ENCODE assay signal across 21 cellular contexts in genomic region chr11:71364176-71364671, GRCh38.
DNase-seq lines count a peak whose midpoint lies in the region; ATAC-seq, FAIRE-seq and TF ChIP-seq lines count a peak whose summit lies in the region.
"Had no signal": no experiment of that assay in that cellular context is flagged by ENCODE, and none has a peak within 500 bp of the region (broad histone marks: within the 10 kb centered on the region; RNA-seq: fewer than 3 reads in every experiment).

No MANE protein-coding gene starts in this region.

- no peak overlapping the region for H3K27ac ChIP-seq in small intestine (ENCODE audit: low read depth in 1 of 2, low read length in 1 of 2)
- H3K27ac ChIP-seq: BLaER1, coronary artery, skin epidermis, upper lobe of left lung had no signal

- peaks cover 6% of the 10 kb centered on the region for H3K27me3 Mint-ChIP-seq in progenitor cell of endocrine pancreas
- peaks cover 7% of the 10 kb centered on the region for H3K27me3 Mint-ChIP-seq in mesothelial cell of epicardium (ENCODE audit: low read depth)
- H3K27me3 Mint-ChIP-seq: activated CD8-positive, alpha-beta memory T cell treated with anti-CD3 and anti-CD28 coated beads, Interleukin-2, amount 10 ng/mL, durations not matched to agents 7 days and 5 days had no signal

- H3K4me1 Mint-ChIP-seq in progenitor cell of endocrine pancreas (ENCODE audit: low read depth) (no peaks in the 10 kb centered on the region), mesothelial cell of epicardium (no peaks in the 10 kb centered on the region)
- H3K4me1 Mint-ChIP-seq: activated CD8-positive, alpha-beta memory T cell treated with anti-CD3 and anti-CD28 coated beads, Interleukin-2, amount 10 ng/mL, durations not matched to agents 7 days and 5 days; H9; immature natural killer cell; memory B cell; neural crest cell; T-helper 17 cell had no signal

- H3K36me3 ChIP-seq in small intestine (ENCODE audit: control insufficient read depth in 2 of 2, insufficient read depth in 2 of 2, low read length in 2 of 2) = no peaks in the 10 kb centered on the region
- H3K36me3 ChIP-seq: BLaER1, upper lobe of left lung had no signal

- TF ChIP-seq CTCF in progenitor cell of endocrine pancreas (IDR thresholded peaks at IDR 0.05; ENCODE audit: unreplicated experiment) (no peak), mesothelial cell of epicardium (IDR thresholded peaks at IDR 0.05; ENCODE audit: unreplicated experiment) (no peak)

- no peaks in the 10 kb centered on the region for H3K4me1 ChIP-seq in small intestine (ENCODE audit: control insufficient read depth in 2 of 2, insufficient read depth in 1 of 2, low read depth in 1 of 2, low read length in 1 of 2)
- H3K4me1 ChIP-seq: BLaER1, upper lobe of left lung had no signal

- DNase-seq in LHCN-M2 (ENCODE audit: low read depth) = peak; percentile 80
- DNase-seq in NCI-H345 treated with DMSO at 0.1 percent for 48 hours (lab: John Stamatoyannopoulos, UW; ENCODE audit: unreplicated experiment) = peak; percentile 10
- DNase-seq in globus pallidus (ENCODE audit: low spot score) = peak; percentile 77
- DNase-seq in putamen (ENCODE audit: low spot score) = peak; percentile 72
- no peak for DNase-seq in progenitor cell of endocrine pancreas (ENCODE audit: low spot score, unreplicated experiment)
- DNase-seq in mesothelial cell of epicardium (ENCODE audit: low spot score in 2 of 2, unreplicated experiment in 2 of 2) = no peak
- DNase-seq in small intestine = no peak
- DNase-seq: activated CD8-positive, alpha-beta memory T cell treated with anti-CD3 and anti-CD28 coated beads, Interleukin-2, amount 10 ng/mL, durations not matched to agents 7 days and 5 days; activated gamma-delta T cell treated with Interleukin-2 at 50 U/mL for 16 hours; H9; immature natural killer cell; NCI-H2081; T-helper 17 cell had no signal

- H3K27ac Mint-ChIP-seq in progenitor cell of endocrine pancreas = no peak overlapping the region
- H3K27ac Mint-ChIP-seq in mesothelial cell of epicardium = no peak overlapping the region
- H3K27ac Mint-ChIP-seq: activated CD8-positive, alpha-beta memory T cell treated with anti-CD3 and anti-CD28 coated beads, Interleukin-2, amount 10 ng/mL, durations not matched to agents 7 days and 5 days; H9; immature natural killer cell; memory B cell; T-helper 17 cell had no signal

- H3K36me3 Mint-ChIP-seq in progenitor cell of endocrine pancreas (ENCODE audit: insufficient read depth) (no peaks in the 10 kb centered on the region), mesothelial cell of epicardium (no peaks in the 10 kb centered on the region)
- H3K36me3 Mint-ChIP-seq: activated CD8-positive, alpha-beta memory T cell treated with anti-CD3 and anti-CD28 coated beads, Interleukin-2, amount 10 ng/mL, durations not matched to agents 7 days and 5 days; immature natural killer cell; memory B cell had no signal

- H3K9me3 ChIP-seq in small intestine (ENCODE audit: control insufficient read depth, low read depth) = no peaks in the 10 kb centered on the region

- no peak overlapping the region for H3K4me3 Mint-ChIP-seq in progenitor cell of endocrine pancreas (ENCODE audit: low read depth)
- no peak overlapping the region for H3K4me3 Mint-ChIP-seq in mesothelial cell of epicardium
- H3K4me3 Mint-ChIP-seq: activated CD8-positive, alpha-beta memory T cell treated with anti-CD3 and anti-CD28 coated beads, Interleukin-2, amount 10 ng/mL, durations not matched to agents 7 days and 5 days; H9; immature natural killer cell; memory B cell; neural crest cell; T-helper 17 cell had no signal

- WGBS in small intestine, 3 donors = 57 to 75% (median 66%) methylated on average over 4 of the region's 4 CpGs

- H3K4me3 ChIP-seq in small intestine (ENCODE audit: low read depth in 1 of 2, low read length in 2 of 2) = no peak overlapping the region
- H3K4me3 ChIP-seq: BLaER1, coronary artery, skin epidermis, upper lobe of left lung had no signal

- H3K9me3 Mint-ChIP-seq in progenitor cell of endocrine pancreas (ENCODE audit: low read depth) (no peaks in the 10 kb centered on the region), mesothelial cell of epicardium (no peaks in the 10 kb centered on the region)
- H3K9me3 Mint-ChIP-seq: immature natural killer cell, memory B cell had no signal

- no peaks in the 10 kb centered on the region for H3K27me3 ChIP-seq in small intestine (ENCODE audit: control insufficient read depth in 2 of 2, insufficient read depth in 2 of 2, low read length in 2 of 2)
- H3K27me3 ChIP-seq: BLaER1, upper lobe of left lung had no signal

- no peak for ATAC-seq in HG03159 (IDR thresholded peaks at IDR 0.05; ENCODE audit: unreplicated experiment)
- ATAC-seq: activated CD4-positive, CD25-positive, alpha-beta regulatory T cell treated with anti-CD3 and anti-CD28 coated beads, Interleukin-2, amount 50 U/mL, for 24 hours; activated CD8-positive, alpha-beta memory T cell treated with anti-CD3 and anti-CD28 coated beads, Interleukin-2, amount 10 ng/mL, durations not matched to agents 7 days and 5 days; T-helper 17 cell had no signal

- no peak for FAIRE-seq in small intestine (lab: Jason Lieb, UNC)

Comparison
In these comparisons a context has a peak if more than half of its experiments do, and no peak if none do; other contexts are left out.
1. DNase-seq: peak in LHCN-M2 (single experiment), NCI-H345 treated with DMSO at 0.1 percent for 48 hours (single experiment), globus pallidus (single experiment) and putamen (single experiment); none in progenitor cell of endocrine pancreas (single experiment), mesothelial cell of epicardium (0 of 2) and small intestine (single experiment).